In genomic region chr16:24505959-24506358, GRCh38 we compare ENCODE assay signal across 1 cellular context.
TF ChIP-seq lines count a peak whose summit lies in the region.

No MANE protein-coding gene starts in this region.

TF ChIP-seq in K562, 482 proteins besides CTCF, POLR2A, EP300 and RAD21 (continued from another document):
- TF ChIP-seq HNRNPL (IDR thresholded peaks at IDR 0.05; ENCODE audit: low read depth, low read length) (no peak), DPF2 (IDR thresholded peaks at IDR 0.05) (peak; percentile 72), NCOA6 (IDR thresholded peaks at IDR 0.05) (no peak), HDGF (IDR thresholded peaks at IDR 0.05) (no peak), LEF1 (IDR thresholded peaks at IDR 0.05) (no peak), SMARCA4 (IDR thresholded peaks at IDR 0.05) (peak; percentile 39; the same call in 1 of the 2 replicates), NEUROD1 (IDR thresholded peaks at IDR 0.05; ENCODE audit: borderline replicate concordance, low read depth, low read length, partially characterized antibody) (no peak), ELK3 (CRISPR knock-in tag; IDR thresholded peaks at IDR 0.05) (no peak), CBFA2T2 (conservative IDR thresholded peaks at IDR 0.05) (peak; percentile 19; the same call in 1 of the 2 replicates), EGR1 (conservative IDR thresholded peaks at IDR 0.05) (peak; percentile 72), AFF1 (IDR thresholded peaks at IDR 0.05; ENCODE audit: low read depth in 1 of 2, partially characterized antibody in 2 of 2) (no peak)
